In the genomic region with DNA sequence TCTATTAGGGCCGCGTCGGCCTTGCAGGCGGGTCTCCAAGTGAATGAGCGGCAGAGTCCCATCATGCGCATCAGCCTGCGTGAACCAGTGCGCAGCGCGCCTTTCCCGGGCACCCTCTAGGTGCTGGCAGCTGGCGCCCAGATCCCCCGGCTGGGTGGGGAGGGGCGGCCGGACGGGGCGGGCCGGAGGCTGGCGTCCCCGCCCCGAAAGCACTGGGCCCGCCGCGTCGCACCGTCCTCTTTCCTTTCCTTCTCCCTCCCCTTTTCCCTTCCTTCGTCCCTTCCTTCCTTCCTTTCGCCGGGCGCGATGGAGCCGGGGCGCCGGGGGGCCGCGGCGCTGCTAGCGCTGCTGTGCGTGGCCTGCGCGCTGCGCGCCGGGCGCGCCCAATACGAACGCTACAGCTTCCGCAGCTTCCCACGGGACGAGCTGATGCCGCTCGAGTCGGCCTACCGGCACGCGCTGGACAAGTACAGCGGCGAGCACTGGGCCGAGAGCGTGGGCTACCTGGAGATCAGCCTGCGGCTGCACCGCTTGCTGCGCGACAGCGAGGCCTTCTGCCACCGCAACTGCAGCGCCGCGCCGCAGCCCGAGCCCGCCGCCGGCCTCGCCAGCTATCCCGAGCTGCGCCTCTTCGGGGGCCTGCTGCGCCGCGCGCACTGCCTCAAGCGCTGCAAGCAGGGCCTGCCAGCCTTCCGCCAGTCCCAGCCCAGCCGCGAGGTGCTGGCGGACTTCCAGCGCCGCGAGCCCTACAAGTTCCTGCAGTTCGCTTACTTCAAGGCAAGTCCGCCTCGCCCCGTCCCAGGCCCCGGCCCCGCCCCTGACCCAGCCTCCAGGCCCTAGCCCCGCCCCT, we compare ENCODE assay signal across 8 cellular contexts. TPM values are rescaled to one million over a fixed set of nuclear protein-coding genes. Genes with fewer than 3 reads are reported as not detected.
A peak's percentile ranks its signal among the peaks of the same experiment; 100 is the strongest.
DNase-seq lines count a peak whose midpoint lies in the region; TF ChIP-seq lines count a peak whose summit lies in the region.

TSS of gene CRTAP (plus strand) at position 243 of the 850 bp plus-strand sequence. CDS start at position 307, 64 bp downstream.

- BruUV-seq in Calu3 (replicated peaks; lab: Mats Ljungman, UMichigan): no TSS peak

- peak; percentile 94 for DNase-seq in Calu3
- DNase-seq in GM20000 (ENCODE audit: low spot score): peak; percentile 85
- peak; percentile 73 for DNase-seq in HS-5 (ENCODE audit: low read depth)
- DNase-seq in OCI-M2 (lab: John Stamatoyannopoulos, UW; ENCODE audit: unreplicated experiment): peak; percentile 44
- peak; percentile 79 for DNase-seq in activated T-cell treated with anti-CD3 and anti-CD28 coated beads for 4 hours
- peak; percentile 94 for DNase-seq in epithelial cell of prostate (ENCODE audit: low read depth, low spot score)
- peak; percentile 95 for DNase-seq in mucosa of gallbladder (ENCODE audit: low spot score)
- peak; percentile 82 for DNase-seq in stimulated activated CD8-positive, alpha-beta memory T cell treated with anti-CD3 and anti-CD28 coated beads, Interleukin-4, amount 100 ng/mL, for 24 hours (ENCODE audit: low read depth)

- H3K9me3 Mint-ChIP-seq in Calu3 (ENCODE audit: low read depth, unreplicated experiment): no peaks in the 10 kb centered on the region

- H3K4me1 Mint-ChIP-seq in Calu3 (ENCODE audit: low read depth, unreplicated experiment): no peaks in the 10 kb centered on the region

- H3K36me3 Mint-ChIP-seq in Calu3 (ENCODE audit: insufficient read depth, unreplicated experiment): peaks cover 16% of the 10 kb centered on the region

- TF ChIP-seq CTCF in Calu3 (IDR thresholded peaks at IDR 0.05; ENCODE audit: unreplicated experiment) (no peak), GM20000 (IDR thresholded peaks at IDR 0.05; ENCODE audit: extremely low read depth, missing control alignments) (no peak)

- H3K27ac ChIP-seq in epithelial cell of prostate: peak within 1 kb of the TSS; percentile 86

- no peak within 1 kb of the TSS for H3K27ac Mint-ChIP-seq in Calu3 (ENCODE audit: unreplicated experiment)

- no peaks in the 10 kb centered on the region for H3K27me3 Mint-ChIP-seq in Calu3 (ENCODE audit: unreplicated experiment)

- H3K4me3 Mint-ChIP-seq in Calu3 (ENCODE audit: low read depth, unreplicated experiment): peak within 1 kb of the TSS; percentile 97

- intact Hi-C loops in Calu3 (cut with micrococcal nuclease; ENCODE audit: unreplicated experiment): no loop called here

- CTCF ChIA-PET in Calu3 (lab: Charles Lee): interaction anchor here (0.6 to 1.6 kb wide), 2 partner anchors 259 to 738 kb away, joined by 3 to 4 read pairs; no protein-coding TSS in a partner anchor

RNA-seq across cellular contexts. Expression of gene CRTAP, which starts in this region (rescaled TPM):
- total RNA-seq in Calu3 (2022) (62.2 and 76.9 TPM in 2 replicates), mucosa of gallbladder (211 TPM)

Comparison
In these comparisons a context has a peak if more than half of its experiments do, and no peak if none do; other contexts are left out.
1. Peak in every context shown above with its lines: DNase-seq and H3K27ac ChIP-seq.
2. DNase-seq: peak in every context shown above with its lines; median percentile 95 in mucosa of gallbladder; 94 in Calu3; 94 in epithelial cell of prostate; 85 in GM20000; 82 in stimulated activated CD8-positive, alpha-beta memory T cell treated with anti-CD3 and anti-CD28 coated beads, Interleukin-4, amount 100 ng/mL, for 24 hours; 79 in activated T-cell treated with anti-CD3 and anti-CD28 coated beads for 4 hours; 73 in HS-5; 44 in OCI-M2.